5 cellular contexts compared by ENCODE assay signal in genomic region chr6:70831427-70831826, GRCh38.
TF ChIP-seq lines count a peak whose summit lies in the region.

No MANE protein-coding gene starts in this region.

TF ChIP-seq in SK-N-SH treated with all-trans-retinoic acid at 6 μM for 48 hours, 23 proteins besides CTCF, POLR2A, EP300 and RAD21 (continued from another document):
- TF ChIP-seq TSHZ2 (CRISPR knock-in tag; IDR thresholded peaks at IDR 0.05) (no peak), ZNF8 (CRISPR knock-in tag; IDR thresholded peaks at IDR 0.05) (peak; percentile 71), ZNF70 (CRISPR knock-in tag; IDR thresholded peaks at IDR 0.05) (no peak)

TF ChIP-seq in SK-N-SH, 30 proteins besides CTCF, POLR2A, EP300 and RAD21 (continued from another document):
- TF ChIP-seq EZH2phosphoT487 (IDR thresholded peaks at IDR 0.05; ENCODE audit: borderline replicate concordance, low read depth), result no peak
- TF ChIP-seq MEF2A (IDR thresholded peaks at IDR 0.05; ENCODE audit: borderline replicate concordance, low read depth), result no peak
- no peak for TF ChIP-seq FOSL2 (IDR thresholded peaks at IDR 0.05; ENCODE audit: borderline replicate concordance, low read depth)

TF ChIP-seq in GM12891, 5 proteins besides CTCF, POLR2A, EP300 and RAD21 (continued from another document):
- TF ChIP-seq SPI1 (IDR thresholded peaks at IDR 0.05; ENCODE audit: low read depth, low read length) (no peak), POLR2AphosphoS5 (IDR thresholded peaks at IDR 0.05; ENCODE audit: low read depth, low read length) (no peak), PAX5 (IDR thresholded peaks at IDR 0.05; ENCODE audit: insufficient read depth, low read length, severe bottlenecking) (no peak), POU2F2 (IDR thresholded peaks at IDR 0.05; ENCODE audit: low read depth, low read length) (no peak)
TF ChIP-seq in GM12891: peak in this region for 0.

TF ChIP-seq in HEK293, 187 proteins besides CTCF, POLR2A, EP300 and RAD21 (continued from another document):
- TF ChIP-seq ZNF146 (tag by site-specific recombination; IDR thresholded peaks at IDR 0.05), result peak; percentile 90

TF ChIP-seq in K562, 482 proteins besides CTCF, POLR2A, EP300 and RAD21:
- TF ChIP-seq ZNF146 (CRISPR knock-in tag; IDR thresholded peaks at IDR 0.05; ENCODE audit: unreplicated experiment) (peak; percentile 68), SRSF7 (optimal IDR thresholded peaks at IDR 0.05; ENCODE audit: low read depth, low read length) (no peak)
TF ChIP-seq in K562: peak in this region for 1.
